Comparison of ENCODE assay signal across 32 cellular contexts in genomic region chr11:106828976-106829375, GRCh38.
"Had no signal": no experiment of that assay in that cellular context is flagged by ENCODE, and none has a peak within 500 bp of the region (broad histone marks: within the 10 kb centered on the region; RNA-seq: fewer than 3 reads in every experiment).

No MANE protein-coding gene starts in this region.

- H3K9me3 Mint-ChIP-seq: activated naive CD8-positive, alpha-beta T cell treated with anti-CD3 and anti-CD28 coated beads, Interleukin-2, amount 10 ng/mL, durations not matched to agents 7 days and 5 days; brain had no signal

- H3K36me3 Mint-ChIP-seq: activated CD8-positive, alpha-beta memory T cell treated with anti-CD3 and anti-CD28 coated beads, Interleukin-2, amount 10 ng/mL, durations not matched to agents 7 days and 5 days; activated naive CD4-positive, alpha-beta T cell treated with anti-CD3 and anti-CD28 coated beads, Interleukin-2, amount 10 ng/mL, durations not matched to agents 7 days and 5 days; activated naive CD4-positive, alpha-beta T cell treated with anti-CD3 and anti-CD28 coated beads, Interleukin-2, amount 50 U/mL, for 24 hours; activated naive CD8-positive, alpha-beta T cell; activated naive CD8-positive, alpha-beta T cell treated with anti-CD3 and anti-CD28 coated beads, Interleukin-2, amount 10 ng/mL, durations not matched to agents 7 days and 5 days had no signal

- H3K27me3 Mint-ChIP-seq: activated B cell treated with CpG ODN at 0.5 μM for 24 hours; activated CD4-positive, alpha-beta memory T cell treated with anti-CD3 and anti-CD28 coated beads, Interleukin-2, amount 10 ng/mL, durations not matched to agents 7 days and 5 days; activated CD4-positive, alpha-beta T cell treated with anti-CD3 and anti-CD28 coated beads, Interleukin-2, amount 10 ng/mL, durations not matched to agents 7 days and 5 days; activated CD8-positive, alpha-beta memory T cell treated with anti-CD3 and anti-CD28 coated beads, Interleukin-2, amount 10 ng/mL, durations not matched to agents 7 days and 5 days; activated naive CD4-positive, alpha-beta T cell treated with anti-CD3 and anti-CD28 coated beads, Interleukin-2, amount 10 ng/mL, durations not matched to agents 7 days and 5 days; activated naive CD4-positive, alpha-beta T cell treated with anti-CD3 and anti-CD28 coated beads, Interleukin-2, amount 50 U/mL, for 24 hours; activated naive CD8-positive, alpha-beta T cell; activated naive CD8-positive, alpha-beta T cell treated with anti-CD3 and anti-CD28 coated beads, Interleukin-2, amount 10 ng/mL, durations not matched to agents 7 days and 5 days; activated naive CD8-positive, alpha-beta T cell treated with anti-CD3 and anti-CD28 coated beads, Interleukin-2, amount 50 U/mL, for 24 hours; activated T-cell treated with anti-CD3 and anti-CD28 coated beads, Interleukin-2, amount 50 U/mL, for 24 hours had no signal

- H3K27ac ChIP-seq: VCaP had no signal

- DNase-seq: activated B cell treated with CpG ODN at 0.5 μM for 24 hours; activated CD4-positive, alpha-beta memory T cell treated with anti-CD3 and anti-CD28 coated beads, Interleukin-2, amount 10 ng/mL, durations not matched to agents 7 days and 5 days; activated CD4-positive, alpha-beta T cell treated with anti-CD3 and anti-CD28 coated beads for 4 hours; activated CD4-positive, alpha-beta T cell treated with anti-CD3 and anti-CD28 coated beads, Interleukin-2, amount 10 ng/mL, durations not matched to agents 7 days and 5 days; activated CD4-positive, alpha-beta T cell treated with anti-CD3 and anti-CD28 coated beads, Interleukin-2, amount 50 U/mL, for 48 hours; activated CD4-positive, CD25-positive, alpha-beta regulatory T cell treated with anti-CD3 and anti-CD28 coated beads, Interleukin-2, amount 50 U/mL, for 72 hours; activated CD8-positive, alpha-beta memory T cell treated with anti-CD3 and anti-CD28 coated beads for 24 hours; activated CD8-positive, alpha-beta memory T cell treated with anti-CD3 and anti-CD28 coated beads, Interleukin-2, amount 10 ng/mL, durations not matched to agents 7 days and 5 days; activated CD8-positive, alpha-beta memory T cell treated with anti-CD3 and anti-CD28 coated beads, Interleukin-2, amount 50 U/mL, for 48 hours; activated CD8-positive, alpha-beta T cell treated with anti-CD3 and anti-CD28 coated beads, Interleukin-2, amount 10 ng/mL, durations not matched to agents 7 days and 5 days; activated effector memory CD4-positive, alpha-beta T cell treated with Interleukin-2 at 50 U/mL for 16 hours; activated gamma-delta T cell; activated naive CD4-positive, alpha-beta T cell treated with anti-CD3 and anti-CD28 coated beads, Interleukin-2, amount 10 ng/mL, durations not matched to agents 7 days and 5 days; activated naive CD4-positive, alpha-beta T cell treated with Interleukin-2 at 50 U/mL for 16 hours; activated naive CD8-positive, alpha-beta T cell treated with anti-CD3 and anti-CD28 coated beads, Interleukin-2, amount 10 ng/mL, durations not matched to agents 7 days and 5 days; activated naive CD8-positive, alpha-beta T cell treated with anti-CD3 and anti-CD28 coated beads, Interleukin-2, amount 50 U/mL, for 24 hours; activated T-cell treated with anti-CD3 and anti-CD28 coated beads, Interleukin-2, amount 50 U/mL, for 24 hours; activated T-cell treated with anti-CD3 and anti-CD28 coated beads, Interleukin-2, amount 50 U/mL, for 48 hours; amniotic stem cell; aorta; central memory CD4-positive, alpha-beta T cell; T-helper 1 cell; T-helper 2 cell; T-helper 9 cell had no signal

- H3K27ac Mint-ChIP-seq: activated B cell treated with CpG ODN at 0.5 μM for 24 hours; activated CD4-positive, alpha-beta memory T cell treated with anti-CD3 and anti-CD28 coated beads, Interleukin-2, amount 10 ng/mL, durations not matched to agents 7 days and 5 days; activated CD4-positive, alpha-beta T cell treated with anti-CD3 and anti-CD28 coated beads, Interleukin-2, amount 10 ng/mL, durations not matched to agents 7 days and 5 days; activated CD8-positive, alpha-beta memory T cell treated with anti-CD3 and anti-CD28 coated beads, Interleukin-2, amount 10 ng/mL, durations not matched to agents 7 days and 5 days; activated CD8-positive, alpha-beta T cell treated with anti-CD3 and anti-CD28 coated beads, Interleukin-2, amount 10 ng/mL, durations not matched to agents 7 days and 5 days; activated naive CD4-positive, alpha-beta T cell treated with anti-CD3 and anti-CD28 coated beads, Interleukin-2, amount 10 ng/mL, durations not matched to agents 7 days and 5 days; activated naive CD4-positive, alpha-beta T cell treated with anti-CD3 and anti-CD28 coated beads, Interleukin-2, amount 50 U/mL, for 24 hours; activated naive CD8-positive, alpha-beta T cell; activated naive CD8-positive, alpha-beta T cell treated with anti-CD3 and anti-CD28 coated beads, Interleukin-2, amount 10 ng/mL, durations not matched to agents 7 days and 5 days; activated naive CD8-positive, alpha-beta T cell treated with anti-CD3 and anti-CD28 coated beads, Interleukin-2, amount 50 U/mL, for 24 hours; activated T-cell treated with anti-CD3 and anti-CD28 coated beads, Interleukin-2, amount 50 U/mL, for 24 hours; activated T-helper 2 cell treated with anti-CD3 and anti-CD28 coated beads, Interferon-gamma antibody, Interleukin-2, Interleukin-4, amounts not matched to agents 10 μg/mL and 5 μg/mL and 100 μg/mL, durations not matched to agents 14 hours and 24 hours and 36 hours; brain; T-helper 1 cell treated with Interleukin-12 subunit alpha and Interleukin-12 subunit beta and Interleukin-4 antibody, amounts not matched to agents 30 μg/mL and 1 μg/mL, for 36 hours; T-helper 2 cell treated with Interferon-gamma antibody and Interleukin-4, amounts not matched to agents 5 μg/mL and 100 μg/mL, for 36 hours had no signal

- H3K4me1 Mint-ChIP-seq: activated B cell treated with CpG ODN at 0.5 μM for 24 hours; activated CD4-positive, alpha-beta memory T cell treated with anti-CD3 and anti-CD28 coated beads, Interleukin-2, amount 10 ng/mL, durations not matched to agents 7 days and 5 days; activated CD4-positive, alpha-beta T cell treated with anti-CD3 and anti-CD28 coated beads, Interleukin-2, amount 10 ng/mL, durations not matched to agents 7 days and 5 days; activated CD8-positive, alpha-beta memory T cell treated with anti-CD3 and anti-CD28 coated beads, Interleukin-2, amount 10 ng/mL, durations not matched to agents 7 days and 5 days; activated naive CD4-positive, alpha-beta T cell treated with anti-CD3 and anti-CD28 coated beads, Interleukin-2, amount 10 ng/mL, durations not matched to agents 7 days and 5 days; activated naive CD4-positive, alpha-beta T cell treated with anti-CD3 and anti-CD28 coated beads, Interleukin-2, amount 50 U/mL, for 24 hours; activated naive CD8-positive, alpha-beta T cell treated with anti-CD3 and anti-CD28 coated beads, Interleukin-2, amount 10 ng/mL, durations not matched to agents 7 days and 5 days; activated naive CD8-positive, alpha-beta T cell treated with anti-CD3 and anti-CD28 coated beads, Interleukin-2, amount 50 U/mL, for 24 hours; brain had no signal

- H3K4me3 Mint-ChIP-seq: activated B cell treated with CpG ODN at 0.5 μM for 24 hours; activated CD4-positive, alpha-beta memory T cell treated with anti-CD3 and anti-CD28 coated beads, Interleukin-2, amount 10 ng/mL, durations not matched to agents 7 days and 5 days; activated CD4-positive, alpha-beta T cell treated with anti-CD3 and anti-CD28 coated beads, Interleukin-2, amount 10 ng/mL, durations not matched to agents 7 days and 5 days; activated CD8-positive, alpha-beta memory T cell treated with anti-CD3 and anti-CD28 coated beads, Interleukin-2, amount 10 ng/mL, durations not matched to agents 7 days and 5 days; activated CD8-positive, alpha-beta T cell treated with anti-CD3 and anti-CD28 coated beads, Interleukin-2, amount 10 ng/mL, durations not matched to agents 7 days and 5 days; activated naive CD4-positive, alpha-beta T cell treated with anti-CD3 and anti-CD28 coated beads, Interleukin-2, amount 10 ng/mL, durations not matched to agents 7 days and 5 days; activated naive CD4-positive, alpha-beta T cell treated with anti-CD3 and anti-CD28 coated beads, Interleukin-2, amount 50 U/mL, for 24 hours; activated naive CD8-positive, alpha-beta T cell; activated naive CD8-positive, alpha-beta T cell treated with anti-CD3 and anti-CD28 coated beads, Interleukin-2, amount 10 ng/mL, durations not matched to agents 7 days and 5 days; activated naive CD8-positive, alpha-beta T cell treated with anti-CD3 and anti-CD28 coated beads, Interleukin-2, amount 50 U/mL, for 24 hours; activated T-cell treated with anti-CD3 and anti-CD28 coated beads, Interleukin-2, amount 50 U/mL, for 24 hours; brain; T-helper 1 cell treated with Interleukin-12 subunit alpha and Interleukin-12 subunit beta and Interleukin-4 antibody, amounts not matched to agents 30 μg/mL and 1 μg/mL, for 36 hours; T-helper 2 cell treated with Interferon-gamma antibody and Interleukin-4, amounts not matched to agents 5 μg/mL and 100 μg/mL, for 36 hours had no signal

- FAIRE-seq: TTC549 had no signal
